8 cellular contexts compared by ENCODE assay signal in genomic region chr15:73908030-73908821, GRCh38. TPM values are rescaled to one million over a fixed set of nuclear protein-coding genes. Genes with fewer than 3 reads are reported as not detected.
DNase-seq lines count a peak whose midpoint lies in the region; ATAC-seq, FAIRE-seq and TF ChIP-seq lines count a peak whose summit lies in the region.

No MANE protein-coding gene starts in this region.

- H3K4me1 ChIP-seq in ascending aorta, result no peaks in the 10 kb centered on the region
- no peaks in the 10 kb centered on the region for H3K4me1 ChIP-seq in hepatocyte (ENCODE audit: insufficient read depth)
- H3K4me1 ChIP-seq in small intestine (ENCODE audit: control insufficient read depth in 2 of 2, insufficient read depth in 1 of 2, low read depth in 1 of 2, low read length in 1 of 2), result peaks cover 0 to 2% of the 10 kb centered on the region in 2 donors

- 21% methylated on average over 7 of the region's 7 CpGs for WGBS in hepatocyte (ENCODE audit: low lambda C conversion rate, missing lambda C conversion rate)
- WGBS in small intestine, 3 donors, result 13 to 18% (median 15%) methylated on average over 7 of the region's 7 CpGs

- CTCF ChIA-PET in BJ (lab: Yijun Ruan, JAX), result interaction anchor here (0.6 to 8.5 kb wide), 18 partner anchors 11 to 683 kb away, joined by 3 to 108 read pairs (median 4); partner anchors contain the start of gene TBC1D21

- DNase-seq in BJ (ENCODE audit: low read depth), result no peak
- DNase-seq in NCI-H1048 (lab: John Stamatoyannopoulos, UW), result peak; percentile 39
- DNase-seq in T-helper 9 cell, result peak; percentile 72
- DNase-seq in ascending aorta (ENCODE audit: low spot score in 2 of 2), result peak in 1 of 2 donors; percentile 90
- DNase-seq in hepatocyte (ENCODE audit: low spot score), result peak; percentile 90
- peak; percentile 77 for DNase-seq in small intestine

- peak; percentile 97 for TF ChIP-seq CTCF in BJ (IDR thresholded peaks at IDR 0.05; ENCODE audit: insufficient read depth, low read depth, low read length)
- peak; percentile 86 to 95 (median 92) for TF ChIP-seq CTCF in ascending aorta (IDR thresholded peaks at IDR 0.05)
- TF ChIP-seq CTCF in hepatocyte (IDR thresholded peaks at IDR 0.05; ENCODE audit: poor library complexity), result peak; percentile 90

- H3K27me3 ChIP-seq in BJ (ENCODE audit: control insufficient read depth, insufficient read depth, low read length) (no peaks in the 10 kb centered on the region), ascending aorta (no peaks in the 10 kb centered on the region), hepatocyte (no peaks in the 10 kb centered on the region), small intestine (ENCODE audit: control insufficient read depth in 2 of 2, insufficient read depth in 2 of 2, low read length in 2 of 2) (no peaks in the 10 kb centered on the region)

- POLR2A ChIA-PET in BJ (lab: Charles Lee), result no interaction called here

- FAIRE-seq in small intestine (lab: Jason Lieb, UNC), result no peak

- no peaks in the 10 kb centered on the region for H4K20me1 ChIP-seq in hepatocyte (ENCODE audit: insufficient read depth, poor library complexity, severe bottlenecking)

- ATAC-seq in GM19467 (IDR thresholded peaks at IDR 0.05; ENCODE audit: unreplicated experiment) (peak; percentile 67), GM19463 (IDR thresholded peaks at IDR 0.05; ENCODE audit: unreplicated experiment) (no peak)

- H3K4me3 ChIP-seq in BJ (ENCODE audit: low read depth, low read length) (no peak overlapping the region), ascending aorta (no peak overlapping the region), hepatocyte (no peak overlapping the region), small intestine (ENCODE audit: low read depth in 1 of 2, low read length in 2 of 2) (no peak overlapping the region)

- H3K4me2 ChIP-seq in hepatocyte, result no peak overlapping the region

- H3K27ac ChIP-seq in ascending aorta (no peak overlapping the region), hepatocyte (no peak overlapping the region), small intestine (ENCODE audit: low read depth in 1 of 2, low read length in 1 of 2) (no peak overlapping the region)

- intact Hi-C loops in ascending aorta (cut with DNase I), result loop anchor here (1.0 to 10.0 kb wide), 3 partner anchors 11 to 57 kb away; no protein-coding TSS in a partner anchor

- H3K9me3 ChIP-seq in ascending aorta, result no peaks in the 10 kb centered on the region
- no peaks in the 10 kb centered on the region for H3K9me3 ChIP-seq in hepatocyte (ENCODE audit: low read depth)
- H3K9me3 ChIP-seq in small intestine (ENCODE audit: control insufficient read depth, low read depth), result no peaks in the 10 kb centered on the region

- H3K79me2 ChIP-seq in hepatocyte, result no peaks in the 10 kb centered on the region

- no peaks in the 10 kb centered on the region for H3K9me2 ChIP-seq in hepatocyte (replicated peaks; ENCODE audit: insufficient read depth)

- H3K36me3 ChIP-seq in BJ (ENCODE audit: control insufficient read depth, insufficient read depth, low read length) (0 out of 2 replicates have a peak, but pooled peaks cover 2% of the 10 kb centered on the region), ascending aorta (peaks cover 0 to 6% of the 10 kb centered on the region in 2 donors), hepatocyte (replicated peaks; ENCODE audit: insufficient read depth, low read depth) (no peaks in the 10 kb centered on the region), small intestine (ENCODE audit: control insufficient read depth in 2 of 2, insufficient read depth in 2 of 2, low read length in 2 of 2) (no peaks in the 10 kb centered on the region)

- no peak overlapping the region for H2AFZ ChIP-seq in hepatocyte

RNA-seq across cellular contexts. Expression of gene LOXL1, which starts 18.0 kb away (rescaled TPM):
- polyA plus RNA-seq in BJ (2011; rRNA removed) (59.1 and 92.9 TPM in 2 replicates), hepatocyte (96.9 and 136 TPM in 2 replicates), small intestine (1 to 10 TPM; 2.2 to 6.1 (median 3.8) TPM)
- polyA minus RNA-seq in BJ (2011; rRNA and poly(A)+ RNA removed), result 133 and 185 TPM in 2 replicates
- total RNA-seq in ascending aorta (260 TPM), hepatocyte (35.6 and 44.5 TPM in 2 replicates)

RNA-seq across cellular contexts. Expression of gene TBC1D21, which starts 34.9 kb away (rescaled TPM):
- polyA plus RNA-seq in BJ (2011; rRNA removed) (not detected in 2 replicates), hepatocyte (not detected in 2 replicates), small intestine (not detected)
- polyA minus RNA-seq in BJ (2011; rRNA and poly(A)+ RNA removed), result not detected in 2 replicates
- total RNA-seq in ascending aorta (not detected), hepatocyte (not detected in 2 replicates)
